Comparison of ENCODE assay signal across 9 cellular contexts in the genomic region with DNA sequence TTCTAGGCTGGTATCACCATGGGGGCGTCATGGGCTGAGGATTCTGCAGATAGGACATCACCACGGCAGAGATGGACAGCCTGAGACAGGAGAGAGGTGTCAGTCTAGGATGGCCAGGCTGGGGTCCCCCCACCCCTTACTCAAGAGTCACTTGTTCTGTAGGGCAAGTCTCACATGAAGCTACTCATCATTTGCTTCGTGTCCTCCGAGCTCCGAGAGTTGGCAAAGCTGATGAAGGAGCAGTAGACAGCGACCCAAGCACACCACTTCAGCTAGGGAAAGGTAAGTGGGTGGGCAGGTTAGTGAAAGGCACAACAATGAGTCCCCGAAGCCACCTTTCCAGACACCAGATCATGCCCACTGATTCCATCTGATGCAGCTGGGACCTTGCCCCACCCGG.
DNase-seq lines count a peak whose midpoint lies in the region; ATAC-seq and TF ChIP-seq lines count a peak whose summit lies in the region.
"Had no signal": no experiment of that assay in that cellular context is flagged by ENCODE, and none has a peak within 500 bp of the region (broad histone marks: within the 10 kb centered on the region; RNA-seq: fewer than 3 reads in every experiment).

No MANE protein-coding gene starts in this region.

- peak overlapping the region; percentile 66 for H3K4me2 ChIP-seq in SU-DHL-6 (ENCODE audit: low read depth, low read length, poor library complexity, severe bottlenecking)

- no peak overlapping the region for H2AFZ ChIP-seq in SU-DHL-6 (ENCODE audit: low read depth, low read length, severe bottlenecking)

- H3K4me3 ChIP-seq in GM08714 (ENCODE audit: low read length) = peak overlapping the region; percentile 81
- H3K4me3 ChIP-seq in SU-DHL-6 (ENCODE audit: insufficient read depth, low read length, poor library complexity, severe bottlenecking) = peak overlapping the region; percentile 81
- peak overlapping the region; percentile 93 for H3K4me3 ChIP-seq in fibroblast of mammary gland (ENCODE audit: control insufficient read depth, low read depth, low read length)
- peak overlapping the region; percentile 97 for H3K4me3 ChIP-seq in rectal smooth muscle tissue (ENCODE audit: low read length)

- ATAC-seq in HG02798 (IDR thresholded peaks at IDR 0.05; ENCODE audit: poor library complexity, unreplicated experiment) (no peak), GM21737 (IDR thresholded peaks at IDR 0.05; ENCODE audit: unreplicated experiment) (no peak)

- peaks cover 46% of the 10 kb centered on the region for H3K79me2 ChIP-seq in SU-DHL-6 (ENCODE audit: insufficient read depth, low read length)

- H3K27me3 ChIP-seq in SU-DHL-6 (ENCODE audit: low read length) (no peaks in the 10 kb centered on the region), rectal smooth muscle tissue (ENCODE audit: control insufficient read depth, insufficient read depth, low read length) (no peaks in the 10 kb centered on the region)

- H3K9ac ChIP-seq in SU-DHL-6 (ENCODE audit: low read length) = peak overlapping the region; percentile 81
- H3K9ac ChIP-seq in rectal smooth muscle tissue (ENCODE audit: low read length) = no peak overlapping the region

- H4K20me1 ChIP-seq in SU-DHL-6 (ENCODE audit: low read depth, low read length) = no peaks in the 10 kb centered on the region

- peaks cover 22% of the 10 kb centered on the region for H3K4me1 ChIP-seq in rectal smooth muscle tissue (ENCODE audit: control insufficient read depth, insufficient read depth, low read length)

- no peaks in the 10 kb centered on the region for H3K9me2 ChIP-seq in SU-DHL-6 (replicated peaks; ENCODE audit: insufficient read depth, low read length)

- H3K9me3 ChIP-seq in SU-DHL-6 (ENCODE audit: insufficient read depth, low read length) = no peaks in the 10 kb centered on the region

- H3F3A ChIP-seq in SU-DHL-6 (ENCODE audit: insufficient read depth) = peaks cover 7% of the 10 kb centered on the region; the same call in 1 of the 2 replicates

- H3K36me3 ChIP-seq in SU-DHL-6 (ENCODE audit: low read length) (no peaks in the 10 kb centered on the region; the same call in 1 of the 2 replicates), rectal smooth muscle tissue (ENCODE audit: control insufficient read depth, insufficient read depth, low read length) (peaks cover 4% of the 10 kb centered on the region)

- DNase-seq in fibroblast of mammary gland (ENCODE audit: low read depth) = no peak
- DNase-seq in AG20443 (ENCODE audit: low spot score) = no peak
- DNase-seq in GM10266 (ENCODE audit: extremely low spot score) = no peak
- DNase-seq: hippocampal formation had no signal

- no peak overlapping the region for H3K27ac ChIP-seq in SU-DHL-6 (ENCODE audit: low read depth, low read length)
- H3K27ac ChIP-seq in rectal smooth muscle tissue (ENCODE audit: low read depth, low read length) = peak overlapping the region; percentile 99

- TF ChIP-seq CTCF in SU-DHL-6 (IDR thresholded peaks at IDR 0.05; ENCODE audit: insufficient read depth, low read length, poor library complexity, severe bottlenecking) (no peak), fibroblast of mammary gland (conservative IDR thresholded peaks at IDR 0.05; ENCODE audit: control insufficient read depth, insufficient read depth, low read depth, low read length) (no peak), GM10266 (IDR thresholded peaks at IDR 0.05; ENCODE audit: control insufficient read depth, insufficient read depth, low read depth, missing control alignments) (no peak)
